ENCODE assay signal across 10 cellular contexts in genomic region chr1:7993593-7994479, GRCh38. TPM values are rescaled to one million over a fixed set of nuclear protein-coding genes. Genes with fewer than 3 reads are reported as not detected.
A peak's percentile ranks its signal among the peaks of the same experiment; 100 is the strongest.
DNase-seq lines count a peak whose midpoint lies in the region; ATAC-seq and TF ChIP-seq lines count a peak whose summit lies in the region.
"Had no signal": no experiment of that assay in that cellular context is flagged by ENCODE, and none has a peak within 500 bp of the region (broad histone marks: within the 10 kb centered on the region; RNA-seq: fewer than 3 reads in every experiment).

No MANE protein-coding gene starts in this region.

- TF ChIP-seq CTCF in fibroblast of mammary gland (conservative IDR thresholded peaks at IDR 0.05; ENCODE audit: control insufficient read depth, insufficient read depth, low read depth, low read length) (no peak), lower leg skin (IDR thresholded peaks at IDR 0.05) (no peak), osteocyte (IDR thresholded peaks at IDR 0.05) (no peak)

- H3K36me3 Mint-ChIP-seq in osteocyte (ENCODE audit: unreplicated experiment) = peaks cover 3% of the 10 kb centered on the region

- H3K27me3 Mint-ChIP-seq in osteocyte (ENCODE audit: unreplicated experiment) = no peaks in the 10 kb centered on the region

- H3K4me3 Mint-ChIP-seq in osteocyte (ENCODE audit: unreplicated experiment) = no peak overlapping the region

- ATAC-seq in GM21423 (IDR thresholded peaks at IDR 0.05; ENCODE audit: unreplicated experiment) = peak; percentile 78
- ATAC-seq in HG03520 (IDR thresholded peaks at IDR 0.05; ENCODE audit: unreplicated experiment) = peak; percentile 77

- 92 to 94% methylated on average over 19 of the region's 19 CpGs for WGBS in lower leg skin, 2 donors

- H3K9me3 Mint-ChIP-seq in osteocyte (ENCODE audit: unreplicated experiment) = no peaks in the 10 kb centered on the region

- H3K27ac Mint-ChIP-seq in osteocyte (ENCODE audit: unreplicated experiment) = no peak overlapping the region

- intact Hi-C loops in lower leg skin (cut with DNase I; ENCODE audit: low total_unique reads) = no loop called here

- no peak for TF ChIP-seq POLR2A in lower leg skin (IDR thresholded peaks at IDR 0.05)

- DNase-seq in ELR (ENCODE audit: low read depth) = peak; percentile 93
- DNase-seq in fibroblast of mammary gland (ENCODE audit: low read depth) = peak; percentile 93
- DNase-seq in lower leg skin (ENCODE audit: low spot score in 2 of 2) = no peak
- no peak for DNase-seq in NCI-H2029 treated with DMSO at 0.1 percent for 48 hours (lab: John Stamatoyannopoulos, UW)
- no peak for DNase-seq in D341Med (ENCODE audit: low spot score)
- no peak for DNase-seq in osteocyte (ENCODE audit: extremely low spot score, unreplicated experiment)
- DNase-seq: activated naive CD4-positive, alpha-beta T cell; Right ventricle myocardium superior had no signal

- no peaks in the 10 kb centered on the region for H3K4me1 Mint-ChIP-seq in osteocyte (ENCODE audit: unreplicated experiment)

- H3K4me3 ChIP-seq in fibroblast of mammary gland (ENCODE audit: control insufficient read depth, low read depth, low read length) (no peak overlapping the region), lower leg skin (ENCODE audit: low read depth, poor library complexity, severe bottlenecking) (no peak overlapping the region)

RNA-seq across cellular contexts. Expression of gene ERRFI1, which starts 32.3 kb away (rescaled TPM):
- total RNA-seq in lower leg skin (100 to 1,000 TPM in 3 of 4 donors, 10 to 100 TPM in 1; 93.6 to 566 (median 163) TPM), osteocyte (84.2 and 96.6 TPM in 2 replicates)

RNA-seq across cellular contexts. Expression of gene PARK7, which starts 32.3 kb away (rescaled TPM):
- total RNA-seq in lower leg skin (10 to 100 TPM; 74.8 to 94.0 (median 87.8) TPM), osteocyte (263 and 264 TPM in 2 replicates)

RNA-seq across cellular contexts. Expression of gene TNFRSF9, which starts 53.2 kb away (rescaled TPM):
- total RNA-seq in lower leg skin = under 1 TPM in 1 of 4 donors, not detected in 3; 0.29 TPM
- total RNA-seq in osteocyte = not detected in 2 replicates
- total RNA-seq: Right ventricle myocardium superior had no signal

Comparison
In these comparisons a context has a peak if more than half of its experiments do, and no peak if none do; other contexts are left out.
1. DNase-seq: peak in ELR (single experiment) and fibroblast of mammary gland (single experiment); none in lower leg skin (0 of 2), NCI-H2029 treated with DMSO at 0.1 percent for 48 hours (single experiment), D341Med (single experiment) and osteocyte (single experiment).